22 cellular contexts compared by ENCODE assay signal in the genomic region with DNA sequence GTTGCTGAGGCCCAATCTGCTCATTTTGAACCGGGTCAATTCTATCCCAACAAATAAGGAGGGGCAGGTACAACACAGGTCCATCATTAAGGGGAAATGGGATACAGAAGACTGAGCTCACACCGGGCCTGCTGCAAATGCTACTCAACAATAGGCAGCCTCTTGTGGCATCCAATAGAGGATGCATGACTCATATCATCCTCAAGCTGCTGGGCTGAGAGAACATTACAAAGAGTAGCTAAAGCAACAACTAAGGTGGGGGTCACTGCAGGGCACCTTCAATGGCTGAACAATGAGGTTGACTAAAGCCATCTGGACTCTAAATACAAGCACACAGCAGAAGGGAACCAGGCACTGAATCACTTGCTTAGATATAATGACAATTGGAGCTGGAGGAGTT.
DNase-seq lines count a peak whose midpoint lies in the region; ATAC-seq, FAIRE-seq and TF ChIP-seq lines count a peak whose summit lies in the region.
"Had no signal": no experiment of that assay in that cellular context is flagged by ENCODE, and none has a peak within 500 bp of the region (broad histone marks: within the 10 kb centered on the region; RNA-seq: fewer than 3 reads in every experiment).

No MANE protein-coding gene starts in this region.

- peaks cover 24% of the 10 kb centered on the region for H3F3A ChIP-seq in DOHH2 (ENCODE audit: control insufficient read depth, insufficient read depth)

- H3K9ac ChIP-seq in GM12878 (ENCODE audit: control insufficient read depth, insufficient read depth, low read length): no peak overlapping the region

- no peak for FAIRE-seq in GM12878 (lab: Jason Lieb, UNC)
- FAIRE-seq: astrocyte had no signal

- H3K27ac ChIP-seq in DOHH2 (ENCODE audit: low read depth, low read length) (peak overlapping the region; percentile 9; the same call in 1 of the 2 replicates), GM12878 (ENCODE audit: control insufficient read depth, insufficient read depth) (no peak overlapping the region)
- H3K27ac ChIP-seq: prostate gland, skin epidermis, tibial nerve had no signal

- RAD21 ChIA-PET in GM12878 (lab: Charles Lee; ENCODE audit: unreplicated experiment): no interaction called here

- H3K36me3 ChIP-seq in DOHH2 (ENCODE audit: control insufficient read depth, low read length) (peaks cover 11% of the 10 kb centered on the region), GM12878 (ENCODE audit: control insufficient read depth in 2 of 2, insufficient read depth in 2 of 2, low read length in 1 of 2) (no peaks in the 10 kb centered on the region)
- H3K36me3 ChIP-seq: MG63, prostate gland, tibial nerve had no signal

- CTCF ChIA-PET in GM12878 (lab: Yijun Ruan, JAX): no interaction called here

- H3K4me1 ChIP-seq in DOHH2 (ENCODE audit: control insufficient read depth, low read length): peaks cover 59% of the 10 kb centered on the region
- no peaks in the 10 kb centered on the region for H3K4me1 ChIP-seq in GM12878 (ENCODE audit: control insufficient read depth, insufficient read depth, low read length)
- H3K4me1 ChIP-seq: prostate gland, tibial nerve had no signal

- no peaks in the 10 kb centered on the region for H4K20me1 ChIP-seq in DOHH2 (ENCODE audit: control insufficient read depth, insufficient read depth, low read depth, low read length)
- H4K20me1 ChIP-seq in GM12878 (ENCODE audit: control insufficient read depth, insufficient read depth): no peaks in the 10 kb centered on the region

- no peak for TF ChIP-seq RAD21 in GM12878 (IDR thresholded peaks at IDR 0.05; ENCODE audit: insufficient read depth, low read depth, low read length)

- H3K27me3 ChIP-seq in DOHH2 (ENCODE audit: control insufficient read depth, low read length) (no peaks in the 10 kb centered on the region), GM12878 (replicated peaks in 1 of 2; ENCODE audit: control insufficient read depth in 2 of 2, insufficient read depth in 2 of 2, low read length in 1 of 2) (no peaks in the 10 kb centered on the region)
- H3K27me3 ChIP-seq: tibial nerve had no signal

- SMC1A ChIA-PET in GM12878 (lab: Charles Lee; ENCODE audit: uncharacterized antibody, unreplicated experiment): no interaction called here

- DNase-seq in M059J (ENCODE audit: low read depth) (peak; percentile 15), GM12878 (ENCODE audit: low read depth, low spot score) (no peak), lung microvascular endothelial cell (ENCODE audit: low read depth in 2 of 2) (peak; percentile 6), OCI-M1 (lab: John Stamatoyannopoulos, UW) (no peak)
- DNase-seq: activated CD8-positive, alpha-beta memory T cell treated with anti-CD3 and anti-CD28 coated beads for 24 hours; activated T-cell treated with anti-CD3 and anti-CD28 coated beads, Interleukin-2, amount 50 U/mL, for 48 hours; CD4-positive, alpha-beta T cell; DND-41; effector memory CD4-positive, alpha-beta T cell; MG63; NCI-H1694; NK-92 treated with Interleukin-12 subunit alpha and Interleukin-12 subunit beta, amount 100 ng/mL, for 24 hours; RPMI8226 had no signal

- no peaks in the 10 kb centered on the region for H3K9me2 ChIP-seq in DOHH2 (replicated peaks; ENCODE audit: control insufficient read depth, low read length)

- POLR2A ChIA-PET in GM12878 (lab: Charles Lee): no interaction called here

- no peaks in the 10 kb centered on the region for H3K79me2 ChIP-seq in DOHH2 (ENCODE audit: control insufficient read depth, low read length)
- H3K79me2 ChIP-seq in GM12878 (ENCODE audit: control insufficient read depth, insufficient read depth, low read length): no peaks in the 10 kb centered on the region

- H2AFZ ChIP-seq in GM12878 (ENCODE audit: control insufficient read depth, low read depth, low read length): no peak overlapping the region

- TF ChIP-seq EP300 in GM12878 (IDR thresholded peaks at IDR 0.05; ENCODE audit: borderline replicate concordance in 1 of 2, control insufficient read depth in 1 of 2, low read depth in 2 of 2, low read length in 2 of 2): no peak

- intact Hi-C loops in GM12878 (cut with micrococcal nuclease; ENCODE audit: unreplicated experiment): no loop called here

- no TSS peak for BruUV-seq in GM12878 (replicated peaks; lab: Mats Ljungman, UMichigan)

- H3K9me3 ChIP-seq in DOHH2 (ENCODE audit: control insufficient read depth, insufficient read depth, low read length) (no peaks in the 10 kb centered on the region), GM12878 (replicated peaks; ENCODE audit: control insufficient read depth, insufficient read depth, low read length) (no peaks in the 10 kb centered on the region; the same call in 2 of the 3 replicates)
- H3K9me3 ChIP-seq: MG63, prostate gland, tibial nerve had no signal

- TF ChIP-seq CTCF in DOHH2 (IDR thresholded peaks at IDR 0.05; ENCODE audit: low read depth, low read length, poor library complexity, severe bottlenecking): no peak
- TF ChIP-seq CTCF in GM12878 (IDR thresholded peaks at IDR 0.05 in 2 of 3, conservative IDR thresholded peaks at IDR 0.05 in 1 of 3; ENCODE audit: control insufficient read depth in 2 of 3, extremely low read depth in 1 of 3, insufficient read depth in 1 of 3, low read depth in 3 of 3, low read length in 3 of 3): no peak

- 18% methylated on average over 2 of the region's 2 CpGs for WGBS in GM12878 (ENCODE audit: insufficient coverage, insufficient replicate concordance, low lambda C conversion rate, missing lambda C conversion rate)

- no peak for TF ChIP-seq POLR2A in GM12878 (IDR thresholded peaks at IDR 0.05; ENCODE audit: low read depth, low read length)

- peak; percentile 50 for ATAC-seq in GM12878
- ATAC-seq in HG03175 (IDR thresholded peaks at IDR 0.05; ENCODE audit: unreplicated experiment): no peak
- no peak for ATAC-seq in GM21825 (IDR thresholded peaks at IDR 0.05; ENCODE audit: unreplicated experiment)
- ATAC-seq: activated CD4-positive, CD25-positive, alpha-beta regulatory T cell treated with anti-CD3 and anti-CD28 coated beads, Interleukin-2, amount 50 U/mL, for 24 hours; esophagus mucosa had no signal

- H3K4me2 ChIP-seq in DOHH2 (ENCODE audit: low read length): no peak overlapping the region
- H3K4me2 ChIP-seq in GM12878 (ENCODE audit: control insufficient read depth, insufficient read depth): no peak overlapping the region

- in situ Hi-C loops in GM12878 (cut with MboI): no loop called here

- no peak overlapping the region for H3K4me3 ChIP-seq in DOHH2 (ENCODE audit: low read length)
- H3K4me3 ChIP-seq in GM12878: no peak overlapping the region
- H3K4me3 ChIP-seq: MG63, prostate gland, skin epidermis, tibial nerve had no signal

TF ChIP-seq in GM12878, 131 proteins besides CTCF, POLR2A, EP300 and RAD21:
- TF ChIP-seq, protein P1, sequence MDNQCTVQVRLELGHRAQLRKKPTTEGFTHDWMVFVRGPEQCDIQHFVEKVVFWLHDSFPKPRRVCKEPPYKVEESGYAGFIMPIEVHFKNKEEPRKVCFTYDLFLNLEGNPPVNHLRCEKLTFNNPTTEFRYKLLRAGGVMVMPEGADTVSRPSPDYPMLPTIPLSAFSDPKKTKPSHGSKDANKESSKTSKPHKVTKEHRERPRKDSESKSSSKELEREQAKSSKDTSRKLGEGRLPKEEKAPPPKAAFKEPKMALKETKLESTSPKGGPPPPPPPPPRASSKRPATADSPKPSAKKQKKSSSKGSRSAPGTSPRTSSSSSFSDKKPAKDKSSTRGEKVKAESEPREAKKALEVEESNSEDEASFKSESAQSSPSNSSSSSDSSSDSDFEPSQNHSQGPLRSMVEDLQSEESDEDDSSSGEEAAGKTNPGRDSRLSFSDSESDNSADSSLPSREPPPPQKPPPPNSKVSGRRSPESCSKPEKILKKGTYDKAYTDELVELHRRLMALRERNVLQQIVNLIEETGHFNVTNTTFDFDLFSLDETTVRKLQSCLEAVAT (IDR thresholded peaks at IDR 0.05): no peak
- TF ChIP-seq TCF12 (IDR thresholded peaks at IDR 0.05; ENCODE audit: low read depth, low read length): no peak
- TF ChIP-seq SUPT20H (IDR thresholded peaks at IDR 0.05; ENCODE audit: borderline replicate concordance, control insufficient read depth, low read depth, low read length): no peak
- TF ChIP-seq, protein P2, sequence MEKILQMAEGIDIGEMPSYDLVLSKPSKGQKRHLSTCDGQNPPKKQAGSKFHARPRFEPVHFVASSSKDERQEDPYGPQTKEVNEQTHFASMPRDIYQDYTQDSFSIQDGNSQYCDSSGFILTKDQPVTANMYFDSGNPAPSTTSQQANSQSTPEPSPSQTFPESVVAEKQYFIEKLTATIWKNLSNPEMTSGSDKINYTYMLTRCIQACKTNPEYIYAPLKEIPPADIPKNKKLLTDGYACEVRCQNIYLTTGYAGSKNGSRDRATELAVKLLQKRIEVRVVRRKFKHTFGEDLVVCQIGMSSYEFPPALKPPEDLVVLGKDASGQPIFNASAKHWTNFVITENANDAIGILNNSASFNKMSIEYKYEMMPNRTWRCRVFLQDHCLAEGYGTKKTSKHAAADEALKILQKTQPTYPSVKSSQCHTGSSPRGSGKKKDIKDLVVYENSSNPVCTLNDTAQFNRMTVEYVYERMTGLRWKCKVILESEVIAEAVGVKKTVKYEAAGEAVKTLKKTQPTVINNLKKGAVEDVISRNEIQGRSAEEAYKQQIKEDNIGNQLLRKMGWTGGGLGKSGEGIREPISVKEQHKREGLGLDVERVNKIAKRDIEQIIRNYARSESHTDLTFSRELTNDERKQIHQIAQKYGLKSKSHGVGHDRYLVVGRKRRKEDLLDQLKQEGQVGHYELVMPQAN (conservative IDR thresholded peaks at IDR 0.05): no peak
- no peak for TF ChIP-seq SMAD1 (IDR thresholded peaks at IDR 0.05; ENCODE audit: low read depth, partially characterized antibody)
- no peak for TF ChIP-seq POLR2AphosphoS5 (IDR thresholded peaks at IDR 0.05; ENCODE audit: low read length)
- TF ChIP-seq, protein P3, sequence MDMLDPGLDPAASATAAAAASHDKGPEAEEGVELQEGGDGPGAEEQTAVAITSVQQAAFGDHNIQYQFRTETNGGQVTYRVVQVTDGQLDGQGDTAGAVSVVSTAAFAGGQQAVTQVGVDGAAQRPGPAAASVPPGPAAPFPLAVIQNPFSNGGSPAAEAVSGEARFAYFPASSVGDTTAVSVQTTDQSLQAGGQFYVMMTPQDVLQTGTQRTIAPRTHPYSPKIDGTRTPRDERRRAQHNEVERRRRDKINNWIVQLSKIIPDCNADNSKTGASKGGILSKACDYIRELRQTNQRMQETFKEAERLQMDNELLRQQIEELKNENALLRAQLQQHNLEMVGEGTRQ (IDR thresholded peaks at IDR 0.05; ENCODE audit: borderline replicate concordance, low read depth, low read length): no peak
- no peak for TF ChIP-seq CBFB (IDR thresholded peaks at IDR 0.05; ENCODE audit: low read depth)
TF ChIP-seq in GM12878: peak in this region for 0.

Comparison
In these comparisons a context has a peak if more than half of its experiments do, and no peak if none do; other contexts are left out.
1. DNase-seq: peak in M059J (single experiment) and lung microvascular endothelial cell (2 of 2); none in GM12878 (single experiment) and OCI-M1 (single experiment).